Comparison of ENCODE assay signal across 24 cellular contexts in the genomic region with DNA sequence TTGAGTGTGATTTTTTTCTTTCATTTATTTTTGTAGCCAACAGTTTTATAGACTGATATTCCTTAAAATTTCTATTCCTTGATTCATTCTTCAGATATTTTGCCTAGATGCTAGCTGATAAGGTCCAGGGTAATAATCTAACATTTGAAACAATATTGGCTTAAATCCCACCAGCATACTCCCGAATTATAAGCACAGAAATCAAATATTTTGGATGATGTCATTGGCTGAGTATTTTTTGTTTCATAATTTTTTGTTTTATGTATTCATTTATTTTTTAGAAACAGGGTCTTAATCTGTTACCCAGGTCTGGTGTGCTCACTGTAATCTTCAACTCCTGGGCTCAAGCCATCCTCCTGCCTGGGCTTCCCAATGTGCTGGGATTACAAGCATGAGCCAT.
"Had no signal": no experiment of that assay in that cellular context is flagged by ENCODE, and none has a peak within 500 bp of the region (broad histone marks: within the 10 kb centered on the region; RNA-seq: fewer than 3 reads in every experiment).

No MANE protein-coding gene starts in this region.

- H3K9ac ChIP-seq: KMS-11 had no signal

- ATAC-seq: K562, Panc1, Right ventricle myocardium inferior, T-cell had no signal

- H3K9me3 ChIP-seq: SJCRH30 had no signal

- H3K36me3 ChIP-seq: SJCRH30 had no signal

- FAIRE-seq: K562 had no signal

- H3K27me3 ChIP-seq: SJCRH30 had no signal

- H3K4me3 ChIP-seq: K562, SJCRH30 had no signal

- DNase-seq: MV-4-11, NCI-H1048, NCI-H1105, NCI-H1417, NCI-H1436 treated with DMSO at 0.1 percent for 48 hours, NCI-H1694, NCI-H1930, NCI-H2081, NCI-H2107, NCI-H2227 treated with DMSO at 0.1 percent for 48 hours, NCI-H446, NCI-H510A, NCI-H524 treated with DMSO at 0.1 percent for 48 hours, NCI-H69, NCI-H774, SHP77 treated with DMSO at 0.1 percent for 48 hours, SJCRH30, SW 1271, T-cell had no signal

- H3K4me2 ChIP-seq: KMS-11 had no signal

- H3K27ac ChIP-seq: KMS-11, RWPE1, SJCRH30 had no signal

- H3K4me1 ChIP-seq: SJCRH30 had no signal
